7 cellular contexts compared by ENCODE assay signal in genomic region chr2:38750011-38750792, GRCh38. TPM values are rescaled to one million over a fixed set of nuclear protein-coding genes. Genes with fewer than 3 reads are reported as not detected.
DNase-seq lines count a peak whose midpoint lies in the region; ATAC-seq and TF ChIP-seq lines count a peak whose summit lies in the region.

No MANE protein-coding gene starts in this region.

- peaks cover 57% of the 10 kb centered on the region for H3K4me1 Mint-ChIP-seq in activated T-helper 2 cell treated with anti-CD3 and anti-CD28 coated beads, Interferon-gamma antibody, Interleukin-2, Interleukin-4, amounts not matched to agents 10 μg/mL and 5 μg/mL and 100 μg/mL, durations not matched to agents 14 hours and 24 hours and 36 hours (ENCODE audit: low read depth)

- peaks cover 59% of the 10 kb centered on the region for H3K79me2 ChIP-seq in HCT116 (ENCODE audit: insufficient read depth, low read length)

- H3K9me3 Mint-ChIP-seq in activated T-helper 2 cell treated with anti-CD3 and anti-CD28 coated beads, Interferon-gamma antibody, Interleukin-2, Interleukin-4, amounts not matched to agents 10 μg/mL and 5 μg/mL and 100 μg/mL, durations not matched to agents 14 hours and 24 hours and 36 hours, result no peaks in the 10 kb centered on the region

- TF ChIP-seq RAD21 in HCT116 (IDR thresholded peaks at IDR 0.05; ENCODE audit: low read depth), result no peak

- H3K4me3 Mint-ChIP-seq in activated T-helper 2 cell treated with anti-CD3 and anti-CD28 coated beads, Interferon-gamma antibody, Interleukin-2, Interleukin-4, amounts not matched to agents 10 μg/mL and 5 μg/mL and 100 μg/mL, durations not matched to agents 14 hours and 24 hours and 36 hours (ENCODE audit: low read depth), result peak overlapping the region; percentile 98

- TF ChIP-seq CTCF in HCT116 (IDR thresholded peaks at IDR 0.05 in 2 of 3, conservative IDR thresholded peaks at IDR 0.05 in 1 of 3; ENCODE audit: borderline replicate concordance in 1 of 3, insufficient read depth in 1 of 3, low read depth in 2 of 3, low read length in 2 of 3) (no peak), foreskin fibroblast (IDR thresholded peaks at IDR 0.05; ENCODE audit: low read depth, low read length) (no peak), neutrophil (IDR thresholded peaks at IDR 0.05) (no peak), tibial nerve (IDR thresholded peaks at IDR 0.05) (no peak)

- H3K36me3 ChIP-seq in HCT116 (ENCODE audit: control insufficient read depth in 1 of 2, insufficient read depth in 2 of 2, low read length in 2 of 2), result peaks cover 45 to 54% of the 10 kb centered on the region in 2 experiments
- H3K36me3 ChIP-seq in neutrophil, result peaks cover 42% of the 10 kb centered on the region
- H3K36me3 ChIP-seq in tibial nerve, result peaks cover 0 to 40% (median 22%) of the 10 kb centered on the region in 3 donors

- RAD21 ChIA-PET in HCT116 (lab: Charles Lee; ENCODE audit: low non-redundant PET in 1 of 2, low total read pairs in 2 of 2, uncharacterized antibody in 2 of 2, unreplicated experiment in 2 of 2), result no interaction called here

- TF ChIP-seq EP300 in tibial nerve (IDR thresholded peaks at IDR 0.05), result peak in 1 of 2 donors; percentile 2

- no TSS peak for BruUV-seq in HCT116 (replicated peaks; lab: Mats Ljungman, UMichigan)

- H2AFZ ChIP-seq in HCT116 (ENCODE audit: low read depth, low read length, poor library complexity, severe bottlenecking), result no peak overlapping the region

- POLR2A ChIA-PET in HCT116 (lab: Charles Lee), result interaction anchor here (0.6 to 2.4 kb wide), 11 partner anchors 8 to 386 kb away, joined by 3 to 27 read pairs (median 6); no protein-coding TSS in a partner anchor

- intact Hi-C loops in HCT116 (cut with micrococcal nuclease), result no loop called here
- intact Hi-C loops in activated T-helper 2 cell treated with anti-CD3 and anti-CD28 coated beads, Interferon-gamma antibody, Interleukin-2, Interleukin-4, amounts not matched to agents 10 μg/mL and 5 μg/mL and 100 μg/mL, durations not matched to agents 14 hours and 24 hours and 36 hours (cut with micrococcal nuclease), result loop anchor here (2.0 to 10.0 kb wide), 2 partner anchors 373 to 375 kb away; partner anchors contain the start of genes ATL2 and SOS1

- H3K4me2 ChIP-seq in HCT116 (ENCODE audit: low read length), result peak overlapping the region; percentile 92

- H3K27me3 ChIP-seq in HCT116 (ENCODE audit: insufficient read depth, low read length), result no peaks in the 10 kb centered on the region
- no peaks in the 10 kb centered on the region for H3K27me3 ChIP-seq in neutrophil
- H3K27me3 ChIP-seq in tibial nerve, result no peaks in the 10 kb centered on the region

- H3K9me2 ChIP-seq in HCT116 (ENCODE audit: insufficient read depth), result no peaks in the 10 kb centered on the region

- no peaks in the 10 kb centered on the region for H3K27me3 Mint-ChIP-seq in activated T-helper 2 cell treated with anti-CD3 and anti-CD28 coated beads, Interferon-gamma antibody, Interleukin-2, Interleukin-4, amounts not matched to agents 10 μg/mL and 5 μg/mL and 100 μg/mL, durations not matched to agents 14 hours and 24 hours and 36 hours (ENCODE audit: low read depth)

- ATAC-seq in HCT116, result peak; percentile 26; the same call in 1 of the 2 replicates

- WGBS in tibial nerve, 2 donors, result 0 to 1% methylated on average over 44 of the region's 51 CpGs

- H3K9ac ChIP-seq in HCT116 (ENCODE audit: low read length), result peak overlapping the region; percentile 95

- H3K27ac ChIP-seq in HCT116 (ENCODE audit: low read depth, low read length) (peak overlapping the region; percentile 86), neutrophil (peak overlapping the region; percentile 89), tibial nerve (peak overlapping the region; percentile 97 to 100 (median 98))

- H4K20me1 ChIP-seq in HCT116 (ENCODE audit: insufficient read depth), result peaks cover 53% of the 10 kb centered on the region; the same call in 1 of the 2 replicates

- peak overlapping the region; percentile 100 for H3K27ac Mint-ChIP-seq in activated T-helper 2 cell treated with anti-CD3 and anti-CD28 coated beads, Interferon-gamma antibody, Interleukin-2, Interleukin-4, amounts not matched to agents 10 μg/mL and 5 μg/mL and 100 μg/mL, durations not matched to agents 14 hours and 24 hours and 36 hours

- H3K36me3 Mint-ChIP-seq in activated T-helper 2 cell treated with anti-CD3 and anti-CD28 coated beads, Interferon-gamma antibody, Interleukin-2, Interleukin-4, amounts not matched to agents 10 μg/mL and 5 μg/mL and 100 μg/mL, durations not matched to agents 14 hours and 24 hours and 36 hours (ENCODE audit: low read depth), result peaks cover 59% of the 10 kb centered on the region

- H3K9me3 ChIP-seq in HCT116 (ENCODE audit: control insufficient read depth in 1 of 2, insufficient read depth in 1 of 2, low read depth in 1 of 2, low read length in 2 of 2) (no peaks in the 10 kb centered on the region), neutrophil (no peaks in the 10 kb centered on the region), tibial nerve (no peaks in the 10 kb centered on the region)

- DNase-seq in HCT116 (ENCODE audit: low read depth, low spot score), result no peak
- peak; percentile 14 for DNase-seq in NCI-H345 treated with DMSO at 0.1 percent for 48 hours (lab: John Stamatoyannopoulos, UW; ENCODE audit: unreplicated experiment)
- peak; percentile 50 for DNase-seq in activated T-helper 2 cell treated with anti-CD3 and anti-CD28 coated beads, Interferon-gamma antibody, Interleukin-2, Interleukin-4, amounts not matched to agents 10 μg/mL and 5 μg/mL and 100 μg/mL, durations not matched to agents 14 hours and 24 hours and 36 hours (ENCODE audit: low spot score)
- DNase-seq in foreskin fibroblast, result peak; percentile 39 to 80
- peak in 1 of 2 donors; percentile 43 for DNase-seq in tibial nerve (ENCODE audit: low spot score in 2 of 2)

- peak overlapping the region; percentile 76 to 100 for H3K4me3 ChIP-seq in HCT116 (replicated peaks in 1 of 2; ENCODE audit: low read depth in 1 of 2, low read length in 2 of 2)
- H3K4me3 ChIP-seq in foreskin fibroblast (ENCODE audit: low read depth in 1 of 2, low read length in 2 of 2), result peak overlapping the region; percentile 98 to 99
- peak overlapping the region; percentile 88 to 99 for H3K4me3 ChIP-seq in neutrophil (ENCODE audit: low read depth in 1 of 2, low read length in 1 of 2)
- H3K4me3 ChIP-seq in tibial nerve, result peak overlapping the region; percentile 74 to 95 (median 90)

- H3K4me1 ChIP-seq in HCT116 (ENCODE audit: control insufficient read depth in 1 of 2, insufficient read depth in 2 of 2, low read length in 2 of 2), result peaks cover 9 to 17% of the 10 kb centered on the region in 2 experiments
- peaks cover 26% of the 10 kb centered on the region in 2 experiments for H3K4me1 ChIP-seq in neutrophil (ENCODE audit: control insufficient read depth in 1 of 2, insufficient read depth in 1 of 2, low read depth in 1 of 2, low read length in 1 of 2)
- H3K4me1 ChIP-seq in tibial nerve, result peaks cover 0 to 73% (median 21%) of the 10 kb centered on the region in 4 donors

- CTCF ChIA-PET in HCT116 (lab: Charles Lee), result interaction anchor here (1.3 to 1.4 kb wide), 2 partner anchors 168 to 174 kb away, joined by 4 to 7 read pairs; no protein-coding TSS in a partner anchor

- TF ChIP-seq POLR2A in GM15510 (IDR thresholded peaks at IDR 0.05; ENCODE audit: borderline replicate concordance, extremely low read depth, insufficient read length), result peak; percentile 66
- no peak for TF ChIP-seq POLR2A in HCT116 (IDR thresholded peaks at IDR 0.05; ENCODE audit: borderline replicate concordance, extremely low read depth, insufficient read depth, insufficient read length)
- peak; percentile 82 to 93 for TF ChIP-seq POLR2A in tibial nerve (IDR thresholded peaks at IDR 0.05)

TF ChIP-seq in HCT116, 20 proteins besides CTCF, POLR2A, EP300 and RAD21:
- TF ChIP-seq EZH2phosphoT487 (IDR thresholded peaks at IDR 0.05; ENCODE audit: borderline replicate concordance) (no peak), ZFX (IDR thresholded peaks at IDR 0.05) (0 out of 2 replicates have a peak, but pooled peaks have one; percentile 47), POLR2AphosphoS5 (IDR thresholded peaks at IDR 0.05; ENCODE audit: low read depth, low read length) (peak; percentile 57)

RNA-seq across cellular contexts. Expression of gene SRSF7, which starts 1.0 kb away (rescaled TPM):
- 215 TPM for total RNA-seq in HCT116 (2021; ENCODE audit: unreplicated experiment)
- 176 and 196 TPM in 2 replicates for polyA plus RNA-seq in HCT116 (2012)
- 401 and 406 TPM in 2 replicates for total RNA-seq in activated T-helper 2 cell treated with anti-CD3 and anti-CD28 coated beads, Interferon-gamma antibody, Interleukin-2, Interleukin-4, amounts not matched to agents 10 μg/mL and 5 μg/mL and 100 μg/mL, durations not matched to agents 14 hours and 24 hours and 36 hours
- 10 to 100 TPM; 62.6 to 85.5 (median 80.9) TPM for total RNA-seq in tibial nerve

RNA-seq across cellular contexts. Expression of gene GEMIN6, which starts 27.8 kb away (rescaled TPM):
- total RNA-seq in HCT116 (2021; ENCODE audit: unreplicated experiment) (23.1 TPM), tibial nerve (1 to 10 TPM; 1.4 to 9.8 (median 4.4) TPM)
- 6.1 and 8.7 TPM in 2 replicates for polyA plus RNA-seq in HCT116 (2012)
- 29.9 and 33.6 TPM in 2 replicates for total RNA-seq in activated T-helper 2 cell treated with anti-CD3 and anti-CD28 coated beads, Interferon-gamma antibody, Interleukin-2, Interleukin-4, amounts not matched to agents 10 μg/mL and 5 μg/mL and 100 μg/mL, durations not matched to agents 14 hours and 24 hours and 36 hours
